ENCODE assay signal across 8 cellular contexts in genomic region chr10:72321248-72322029, GRCh38. TPM values are rescaled to one million over a fixed set of nuclear protein-coding genes. Genes with fewer than 3 reads are reported as not detected.
DNase-seq lines count a peak whose midpoint lies in the region; ATAC-seq and TF ChIP-seq lines count a peak whose summit lies in the region.

No MANE protein-coding gene starts in this region.

- H3K27me3 ChIP-seq in DOHH2 (ENCODE audit: control insufficient read depth, low read length) (no peaks in the 10 kb centered on the region), PC-3 (ENCODE audit: low read length) (no peaks in the 10 kb centered on the region), prostate gland (replicated peaks; ENCODE audit: insufficient read depth) (no peaks in the 10 kb centered on the region)

- H3K27ac ChIP-seq in DOHH2 (ENCODE audit: low read depth, low read length), result peak overlapping the region; percentile 99
- H3K27ac ChIP-seq in PC-3 (ENCODE audit: low read length), result peak overlapping the region; percentile 85
- peak overlapping the region; percentile 100 for H3K27ac ChIP-seq in epithelial cell of prostate
- peak overlapping the region; percentile 81 to 83 for H3K27ac ChIP-seq in prostate gland

- no peaks in the 10 kb centered on the region for H3K36me3 ChIP-seq in DOHH2 (ENCODE audit: control insufficient read depth, low read length)
- no peaks in the 10 kb centered on the region for H3K36me3 ChIP-seq in PC-3 (ENCODE audit: low read depth, low read length)
- no peaks in the 10 kb centered on the region for H3K36me3 ChIP-seq in prostate gland

- H3K4me3 ChIP-seq in DOHH2 (ENCODE audit: low read length) (peak overlapping the region; percentile 84), PC-3 (ENCODE audit: low read length) (no peak overlapping the region), prostate gland (no peak overlapping the region)

- peaks cover 12% of the 10 kb centered on the region for H3K79me2 ChIP-seq in DOHH2 (ENCODE audit: control insufficient read depth, low read length)
- no peaks in the 10 kb centered on the region for H3K79me2 ChIP-seq in PC-3 (ENCODE audit: low read length)

- no peak for ATAC-seq in PC-3
- ATAC-seq in omental fat pad (ENCODE audit: low FRiP score), result no peak
- ATAC-seq in HG03039 (IDR thresholded peaks at IDR 0.05; ENCODE audit: unreplicated experiment), result no peak
- ATAC-seq in HG03196 (IDR thresholded peaks at IDR 0.05; ENCODE audit: unreplicated experiment), result no peak
- ATAC-seq in HG02981 (IDR thresholded peaks at IDR 0.05; ENCODE audit: unreplicated experiment), result no peak

- H3K4me2 ChIP-seq in DOHH2 (ENCODE audit: low read length), result peak overlapping the region; percentile 97
- H3K4me2 ChIP-seq in PC-3 (ENCODE audit: low read length), result peak overlapping the region; percentile 78

- H3K9ac ChIP-seq in PC-3 (ENCODE audit: low read length), result peak overlapping the region; percentile 62

- no peak for DNase-seq in PC-3
- DNase-seq in epithelial cell of prostate (ENCODE audit: low read depth, low spot score), result no peak
- no peak for DNase-seq in prostate gland (ENCODE audit: low spot score)
- DNase-seq in omental fat pad (ENCODE audit: low spot score), result no peak

- H3F3A ChIP-seq in DOHH2 (ENCODE audit: control insufficient read depth, insufficient read depth) (peaks cover 37% of the 10 kb centered on the region), PC-3 (ENCODE audit: low read length, unreplicated experiment) (peaks cover 4% of the 10 kb centered on the region)

- BruUV-seq in PC-3 (replicated peaks; lab: Mats Ljungman, UMichigan), result TSS peak; percentile 69

- CTCF ChIA-PET in PC-3 (lab: Charles Lee), result interaction anchor here (1.1 kb wide), 1 partner anchor 24 kb away, joined by 3 read pairs; no protein-coding TSS in a partner anchor

- POLR2A ChIA-PET in PC-3 (lab: Charles Lee; ENCODE audit: unreplicated experiment), result interaction anchor here (0.6 to 1.2 kb wide), 4 partner anchors 24 to 185 kb away, joined by 3 to 8 read pairs (median 6); partner anchors contain the start of gene DDIT4

- H4K20me1 ChIP-seq in DOHH2 (ENCODE audit: control insufficient read depth, insufficient read depth, low read depth, low read length), result no peaks in the 10 kb centered on the region
- H4K20me1 ChIP-seq in PC-3 (ENCODE audit: low read length), result no peaks in the 10 kb centered on the region

- no peak for TF ChIP-seq POLR2A in prostate gland (IDR thresholded peaks at IDR 0.05)

- peaks cover 84% of the 10 kb centered on the region for H3K4me1 ChIP-seq in DOHH2 (ENCODE audit: control insufficient read depth, low read length)
- peaks cover 48% of the 10 kb centered on the region for H3K4me1 ChIP-seq in PC-3 (ENCODE audit: insufficient read depth, low read length)
- peaks cover 19% of the 10 kb centered on the region for H3K4me1 ChIP-seq in prostate gland (replicated peaks)

- intact Hi-C loops in PC-3 (cut with micrococcal nuclease) (no loop called here), prostate gland (cut with DNase I) (no loop called here)

- no peak overlapping the region for H2AFZ ChIP-seq in PC-3 (ENCODE audit: low read length)

- no peak for TF ChIP-seq CTCF in DOHH2 (IDR thresholded peaks at IDR 0.05; ENCODE audit: low read depth, low read length, poor library complexity, severe bottlenecking)
- TF ChIP-seq CTCF in PC-3 (conservative IDR thresholded peaks at IDR 0.05; ENCODE audit: low read depth, low read length), result no peak
- TF ChIP-seq CTCF in prostate gland (IDR thresholded peaks at IDR 0.05), result no peak
- TF ChIP-seq CTCF in omental fat pad (IDR thresholded peaks at IDR 0.05), result no peak

- no peaks in the 10 kb centered on the region for H3K9me3 ChIP-seq in DOHH2 (ENCODE audit: control insufficient read depth, insufficient read depth, low read length)
- H3K9me3 ChIP-seq in PC-3 (ENCODE audit: low read length), result no peaks in the 10 kb centered on the region
- no peaks in the 10 kb centered on the region for H3K9me3 ChIP-seq in prostate gland

- WGBS in prostate gland, result 70% methylated on average over 13 of the region's 13 CpGs

- H3K9me2 ChIP-seq in DOHH2 (replicated peaks; ENCODE audit: control insufficient read depth, low read length), result no peaks in the 10 kb centered on the region
- H3K9me2 ChIP-seq in PC-3 (replicated peaks; ENCODE audit: low read length), result no peaks in the 10 kb centered on the region

RNA-seq across cellular contexts. Expression of gene DNAJB12, which starts 33.3 kb away (rescaled TPM):
- 25.7 and 30.9 TPM in 2 replicates for total RNA-seq in PC-3 (2014; rRNA removed)
- 10 to 100 TPM; 33.0 to 55.9 TPM for total RNA-seq in prostate gland
- 10 to 100 TPM; 35.0 to 41.1 (median 36.5) TPM for total RNA-seq in omental fat pad

RNA-seq across cellular contexts. Expression of gene DDIT4, which starts 47.7 kb away (rescaled TPM):
- total RNA-seq in PC-3 (2014; rRNA removed) (68.9 and 94.2 TPM in 2 replicates), prostate gland (100 to 1,000 TPM; 259 to 265 TPM), omental fat pad (100 to 1,000 TPM in 3 of 4 donors, 10 to 100 TPM in 1; 56.2 to 527 (median 185) TPM)
